Comparison of ENCODE assay signal across 8 cellular contexts in genomic region chr10:78972947-78973900, GRCh38.
DNase-seq lines count a peak whose midpoint lies in the region; ATAC-seq, FAIRE-seq and TF ChIP-seq lines count a peak whose summit lies in the region.

No MANE protein-coding gene starts in this region.

- ATAC-seq in GM19025 (IDR thresholded peaks at IDR 0.05; ENCODE audit: low read depth, unreplicated experiment): peak; percentile 84
- ATAC-seq in HG03280 (IDR thresholded peaks at IDR 0.05; ENCODE audit: unreplicated experiment): peak; percentile 85

- peaks cover 21% of the 10 kb centered on the region for H3K4me1 ChIP-seq in keratinocyte (ENCODE audit: control insufficient read depth, extremely low read depth, insufficient read depth, low read length)

- H3K4me2 ChIP-seq in keratinocyte (ENCODE audit: control insufficient read depth, extremely low read depth, insufficient read depth, low read depth, low read length): peak overlapping the region; percentile 73

- H3K4me3 ChIP-seq in keratinocyte (ENCODE audit: control insufficient read depth in 2 of 3, extremely low read depth in 1 of 3, insufficient read depth in 2 of 3, low read depth in 1 of 3, low read length in 3 of 3): peak overlapping the region; percentile 29 to 65 (median 50)

- FAIRE-seq in keratinocyte (lab: Jason Lieb, UNC): no peak

- peak; percentile 95 for DNase-seq in AG08396 (ENCODE audit: low spot score)
- DNase-seq in NCI-H226: peak; percentile 77
- DNase-seq in activated CD4-positive, CD25-positive, alpha-beta regulatory T cell treated with anti-CD3 and anti-CD28 coated beads, Interleukin-2, amount 50 U/mL, for 72 hours: peak; percentile 43
- peak; percentile 54 to 68 for DNase-seq in cerebellar nuclear complex (lab: John Stamatoyannopoulos, UW)
- DNase-seq in keratinocyte (ENCODE audit: low read depth, low spot score): no peak
- DNase-seq in stimulated activated CD4-positive, alpha-beta T cell treated with anti-CD3 and anti-CD28 coated beads, Interleukin-12 subunit alpha, Interleukin-12 subunit beta, amount 100 ng/mL, for 4 hours: peak; percentile 60

- no peak for TF ChIP-seq CTCF in keratinocyte (optimal IDR thresholded peaks at IDR 0.05 in 1 of 3, IDR thresholded peaks at IDR 0.05 in 1 of 3, conservative IDR thresholded peaks at IDR 0.05 in 1 of 3; ENCODE audit: extremely low read depth in 1 of 3, insufficient read depth in 2 of 3, low read length in 3 of 3)

- peak overlapping the region; percentile 74 for H3K9ac ChIP-seq in keratinocyte (ENCODE audit: control insufficient read depth, extremely low read depth, insufficient read depth, low read length)

- no peaks in the 10 kb centered on the region for H3K9me1 ChIP-seq in keratinocyte (ENCODE audit: control insufficient read depth, extremely low read depth, insufficient read depth, low read length)

- peak overlapping the region; percentile 74 for H2AFZ ChIP-seq in keratinocyte (ENCODE audit: control insufficient read depth, low read length)

- no peaks in the 10 kb centered on the region for H3K36me3 ChIP-seq in keratinocyte (ENCODE audit: control insufficient read depth in 2 of 2, extremely low read depth in 1 of 2, insufficient read depth in 2 of 2, low read length in 2 of 2)

- peak overlapping the region; percentile 61 for H3K27ac ChIP-seq in keratinocyte (ENCODE audit: control insufficient read depth, insufficient read depth, low read length)

- no peaks in the 10 kb centered on the region for H4K20me1 ChIP-seq in keratinocyte (ENCODE audit: control insufficient read depth, extremely low read depth, insufficient read depth, low read length)

- H3K79me2 ChIP-seq in keratinocyte (ENCODE audit: control insufficient read depth, insufficient read depth, low read length): no peaks in the 10 kb centered on the region

- no peaks in the 10 kb centered on the region for H3K9me3 ChIP-seq in keratinocyte (ENCODE audit: control insufficient read depth, low read depth, low read length)

- dilution Hi-C loops in keratinocyte (cut with MboI; ENCODE audit: extremely low pct_ligation_motif_present, low sequenced_read_pairs): no loop called here

- H3K27me3 ChIP-seq in keratinocyte (ENCODE audit: control insufficient read depth, extremely low read depth, insufficient read depth, low read length): peaks cover 5% of the 10 kb centered on the region
